1 cellular context compared by ENCODE assay signal in the genomic region with DNA sequence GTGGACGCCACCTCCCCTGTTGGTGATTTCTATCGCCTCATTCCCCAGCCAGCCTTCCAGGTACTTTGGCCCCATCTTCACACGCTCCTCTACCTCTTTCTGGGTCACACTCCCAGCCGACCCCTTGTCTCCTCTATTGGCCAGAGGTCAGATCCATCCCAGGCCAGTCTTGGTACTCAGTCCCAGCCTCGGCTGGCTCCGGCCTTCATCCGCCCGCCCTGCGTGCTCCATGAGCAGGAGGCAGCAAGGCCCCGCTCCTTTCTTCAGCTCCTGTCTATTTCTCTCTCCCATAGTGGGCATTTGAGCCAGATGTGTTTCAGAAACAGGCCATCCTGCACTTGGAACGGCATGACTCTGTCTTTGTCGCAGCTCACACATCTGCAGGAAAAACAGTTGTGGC.
TF ChIP-seq lines count a peak whose summit lies in the region.

No MANE protein-coding gene starts in this region.

TF ChIP-seq in GM23338, 12 proteins besides CTCF, POLR2A, EP300 and RAD21:
- no peak for TF ChIP-seq STAT1 (IDR thresholded peaks at IDR 0.05; ENCODE audit: unreplicated experiment)
- no peak for TF ChIP-seq POLR2AphosphoS5 (IDR thresholded peaks at IDR 0.05; ENCODE audit: low read depth)
- TF ChIP-seq JUNB (IDR thresholded peaks at IDR 0.05; ENCODE audit: unreplicated experiment) = no peak
- TF ChIP-seq, protein P1, sequence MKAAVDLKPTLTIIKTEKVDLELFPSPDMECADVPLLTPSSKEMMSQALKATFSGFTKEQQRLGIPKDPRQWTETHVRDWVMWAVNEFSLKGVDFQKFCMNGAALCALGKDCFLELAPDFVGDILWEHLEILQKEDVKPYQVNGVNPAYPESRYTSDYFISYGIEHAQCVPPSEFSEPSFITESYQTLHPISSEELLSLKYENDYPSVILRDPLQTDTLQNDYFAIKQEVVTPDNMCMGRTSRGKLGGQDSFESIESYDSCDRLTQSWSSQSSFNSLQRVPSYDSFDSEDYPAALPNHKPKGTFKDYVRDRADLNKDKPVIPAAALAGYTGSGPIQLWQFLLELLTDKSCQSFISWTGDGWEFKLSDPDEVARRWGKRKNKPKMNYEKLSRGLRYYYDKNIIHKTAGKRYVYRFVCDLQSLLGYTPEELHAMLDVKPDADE (IDR thresholded peaks at IDR 0.05) = no peak
- TF ChIP-seq ZNF114 (CRISPR knock-in tag; IDR thresholded peaks at IDR 0.05) = no peak
- TF ChIP-seq, protein P2, sequence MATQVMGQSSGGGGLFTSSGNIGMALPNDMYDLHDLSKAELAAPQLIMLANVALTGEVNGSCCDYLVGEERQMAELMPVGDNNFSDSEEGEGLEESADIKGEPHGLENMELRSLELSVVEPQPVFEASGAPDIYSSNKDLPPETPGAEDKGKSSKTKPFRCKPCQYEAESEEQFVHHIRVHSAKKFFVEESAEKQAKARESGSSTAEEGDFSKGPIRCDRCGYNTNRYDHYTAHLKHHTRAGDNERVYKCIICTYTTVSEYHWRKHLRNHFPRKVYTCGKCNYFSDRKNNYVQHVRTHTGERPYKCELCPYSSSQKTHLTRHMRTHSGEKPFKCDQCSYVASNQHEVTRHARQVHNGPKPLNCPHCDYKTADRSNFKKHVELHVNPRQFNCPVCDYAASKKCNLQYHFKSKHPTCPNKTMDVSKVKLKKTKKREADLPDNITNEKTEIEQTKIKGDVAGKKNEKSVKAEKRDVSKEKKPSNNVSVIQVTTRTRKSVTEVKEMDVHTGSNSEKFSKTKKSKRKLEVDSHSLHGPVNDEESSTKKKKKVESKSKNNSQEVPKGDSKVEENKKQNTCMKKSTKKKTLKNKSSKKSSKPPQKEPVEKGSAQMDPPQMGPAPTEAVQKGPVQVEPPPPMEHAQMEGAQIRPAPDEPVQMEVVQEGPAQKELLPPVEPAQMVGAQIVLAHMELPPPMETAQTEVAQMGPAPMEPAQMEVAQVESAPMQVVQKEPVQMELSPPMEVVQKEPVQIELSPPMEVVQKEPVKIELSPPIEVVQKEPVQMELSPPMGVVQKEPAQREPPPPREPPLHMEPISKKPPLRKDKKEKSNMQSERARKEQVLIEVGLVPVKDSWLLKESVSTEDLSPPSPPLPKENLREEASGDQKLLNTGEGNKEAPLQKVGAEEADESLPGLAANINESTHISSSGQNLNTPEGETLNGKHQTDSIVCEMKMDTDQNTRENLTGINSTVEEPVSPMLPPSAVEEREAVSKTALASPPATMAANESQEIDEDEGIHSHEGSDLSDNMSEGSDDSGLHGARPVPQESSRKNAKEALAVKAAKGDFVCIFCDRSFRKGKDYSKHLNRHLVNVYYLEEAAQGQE (IDR thresholded peaks at IDR 0.05; ENCODE audit: unreplicated experiment) = no peak
- no peak for TF ChIP-seq CREB1 (CRISPR knock-in tag; IDR thresholded peaks at IDR 0.05; ENCODE audit: low read depth)
- TF ChIP-seq, protein P3, sequence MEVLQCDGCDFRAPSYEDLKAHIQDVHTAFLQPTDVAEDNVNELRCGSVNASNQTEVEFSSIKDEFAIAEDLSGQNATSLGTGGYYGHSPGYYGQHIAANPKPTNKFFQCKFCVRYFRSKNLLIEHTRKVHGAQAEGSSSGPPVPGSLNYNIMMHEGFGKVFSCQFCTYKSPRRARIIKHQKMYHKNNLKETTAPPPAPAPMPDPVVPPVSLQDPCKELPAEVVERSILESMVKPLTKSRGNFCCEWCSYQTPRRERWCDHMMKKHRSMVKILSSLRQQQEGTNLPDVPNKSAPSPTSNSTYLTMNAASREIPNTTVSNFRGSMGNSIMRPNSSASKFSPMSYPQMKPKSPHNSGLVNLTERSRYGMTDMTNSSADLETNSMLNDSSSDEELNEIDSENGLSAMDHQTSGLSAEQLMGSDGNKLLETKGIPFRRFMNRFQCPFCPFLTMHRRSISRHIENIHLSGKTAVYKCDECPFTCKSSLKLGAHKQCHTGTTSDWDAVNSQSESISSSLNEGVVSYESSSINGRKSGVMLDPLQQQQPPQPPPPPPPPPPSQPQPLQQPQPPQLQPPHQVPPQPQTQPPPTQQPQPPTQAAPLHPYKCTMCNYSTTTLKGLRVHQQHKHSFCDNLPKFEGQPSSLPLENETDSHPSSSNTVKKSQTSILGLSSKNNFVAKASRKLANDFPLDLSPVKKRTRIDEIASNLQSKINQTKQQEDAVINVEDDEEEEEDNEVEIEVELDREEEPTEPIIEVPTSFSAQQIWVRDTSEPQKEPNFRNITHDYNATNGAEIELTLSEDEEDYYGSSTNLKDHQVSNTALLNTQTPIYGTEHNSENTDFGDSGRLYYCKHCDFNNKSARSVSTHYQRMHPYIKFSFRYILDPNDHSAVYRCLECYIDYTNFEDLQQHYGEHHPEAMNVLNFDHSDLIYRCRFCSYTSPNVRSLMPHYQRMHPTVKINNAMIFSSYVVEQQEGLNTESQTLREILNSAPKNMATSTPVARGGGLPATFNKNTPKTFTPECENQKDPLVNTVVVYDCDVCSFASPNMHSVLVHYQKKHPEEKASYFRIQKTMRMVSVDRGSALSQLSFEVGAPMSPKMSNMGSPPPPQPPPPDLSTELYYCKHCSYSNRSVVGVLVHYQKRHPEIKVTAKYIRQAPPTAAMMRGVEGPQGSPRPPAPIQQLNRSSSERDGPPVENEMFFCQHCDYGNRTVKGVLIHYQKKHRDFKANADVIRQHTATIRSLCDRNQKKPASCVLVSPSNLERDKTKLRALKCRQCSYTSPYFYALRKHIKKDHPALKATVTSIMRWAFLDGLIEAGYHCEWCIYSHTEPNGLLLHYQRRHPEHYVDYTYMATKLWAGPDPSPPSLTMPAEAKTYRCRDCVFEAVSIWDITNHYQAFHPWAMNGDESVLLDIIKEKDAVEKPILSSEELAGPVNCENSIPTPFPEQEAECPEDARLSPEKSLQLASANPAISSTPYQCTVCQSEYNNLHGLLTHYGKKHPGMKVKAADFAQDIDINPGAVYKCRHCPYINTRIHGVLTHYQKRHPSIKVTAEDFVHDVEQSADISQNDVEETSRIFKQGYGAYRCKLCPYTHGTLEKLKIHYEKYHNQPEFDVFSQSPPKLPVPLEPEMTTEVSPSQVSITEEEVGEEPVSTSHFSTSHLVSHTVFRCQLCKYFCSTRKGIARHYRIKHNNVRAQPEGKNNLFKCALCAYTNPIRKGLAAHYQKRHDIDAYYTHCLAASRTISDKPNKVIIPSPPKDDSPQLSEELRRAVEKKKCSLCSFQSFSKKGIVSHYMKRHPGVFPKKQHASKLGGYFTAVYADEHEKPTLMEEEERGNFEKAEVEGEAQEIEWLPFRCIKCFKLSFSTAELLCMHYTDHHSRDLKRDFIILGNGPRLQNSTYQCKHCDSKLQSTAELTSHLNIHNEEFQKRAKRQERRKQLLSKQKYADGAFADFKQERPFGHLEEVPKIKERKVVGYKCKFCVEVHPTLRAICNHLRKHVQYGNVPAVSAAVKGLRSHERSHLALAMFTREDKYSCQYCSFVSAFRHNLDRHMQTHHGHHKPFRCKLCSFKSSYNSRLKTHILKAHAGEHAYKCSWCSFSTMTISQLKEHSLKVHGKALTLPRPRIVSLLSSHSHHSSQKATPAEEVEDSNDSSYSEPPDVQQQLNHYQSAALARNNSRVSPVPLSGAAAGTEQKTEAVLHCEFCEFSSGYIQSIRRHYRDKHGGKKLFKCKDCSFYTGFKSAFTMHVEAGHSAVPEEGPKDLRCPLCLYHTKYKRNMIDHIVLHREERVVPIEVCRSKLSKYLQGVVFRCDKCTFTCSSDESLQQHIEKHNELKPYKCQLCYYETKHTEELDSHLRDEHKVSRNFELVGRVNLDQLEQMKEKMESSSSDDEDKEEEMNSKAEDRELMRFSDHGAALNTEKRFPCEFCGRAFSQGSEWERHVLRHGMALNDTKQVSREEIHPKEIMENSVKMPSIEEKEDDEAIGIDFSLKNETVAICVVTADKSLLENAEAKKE (CRISPR knock-in tag; IDR thresholded peaks at IDR 0.05) = no peak
- no peak for TF ChIP-seq EZH2phosphoT487 (IDR thresholded peaks at IDR 0.05; ENCODE audit: unreplicated experiment)
- no peak for TF ChIP-seq EZH2 (IDR thresholded peaks at IDR 0.05; ENCODE audit: low read depth, unreplicated experiment)
- TF ChIP-seq ZNF331 (CRISPR knock-in tag; IDR thresholded peaks at IDR 0.05; ENCODE audit: low read depth) = no peak
- no peak for TF ChIP-seq NANOG (IDR thresholded peaks at IDR 0.05; ENCODE audit: borderline replicate concordance)
